ENCODE assay signal across 18 cellular contexts in the genomic region with DNA sequence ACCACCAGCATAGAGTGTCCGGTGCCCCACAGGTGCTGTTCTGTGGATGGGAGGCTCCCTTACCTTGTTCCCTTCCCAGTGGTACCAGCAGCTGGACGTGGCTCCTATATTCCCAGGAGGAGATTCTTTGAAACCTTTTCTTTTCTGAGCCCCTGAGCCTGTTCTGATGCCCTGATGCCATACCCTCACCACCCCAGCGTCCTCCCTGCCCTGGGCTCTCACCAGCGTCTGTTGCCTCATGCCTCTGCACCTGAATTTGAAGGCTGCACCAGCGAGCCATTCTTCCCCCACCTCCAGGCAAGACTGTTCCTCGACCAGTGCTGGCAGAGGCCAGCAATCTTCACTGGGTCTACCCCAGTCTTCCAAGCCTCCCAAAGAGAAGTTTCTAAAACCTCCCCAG. TPM values are rescaled to one million over a fixed set of nuclear protein-coding genes. Genes with fewer than 3 reads are reported as not detected.
DNase-seq lines count a peak whose midpoint lies in the region; ATAC-seq and TF ChIP-seq lines count a peak whose summit lies in the region.
"Had no signal": no experiment of that assay in that cellular context is flagged by ENCODE, and none has a peak within 500 bp of the region (broad histone marks: within the 10 kb centered on the region; RNA-seq: fewer than 3 reads in every experiment).

No MANE protein-coding gene starts in this region.

- H2AFZ ChIP-seq in GM23338 (peak overlapping the region; percentile 47; the same call in 1 of the 2 replicates), neuronal stem cell (ENCODE audit: low read length) (no peak overlapping the region)

- no peaks in the 10 kb centered on the region for H3K9me3 ChIP-seq in mesodermal cell (ENCODE audit: control insufficient read depth, low read length)
- H3K9me3 ChIP-seq in neuronal stem cell (replicated peaks in 1 of 2; ENCODE audit: control insufficient read depth in 2 of 2, insufficient read depth in 1 of 2, low read depth in 1 of 2, low read length in 2 of 2): no peaks in the 10 kb centered on the region
- H3K9me3 ChIP-seq in tibial artery: no peaks in the 10 kb centered on the region
- no peaks in the 10 kb centered on the region for H3K9me3 ChIP-seq in CD4-positive, alpha-beta memory T cell (ENCODE audit: control insufficient read depth in 1 of 2, low read length in 2 of 2)
- H3K9me3 ChIP-seq: BE2C had no signal

- H3K27me3 Mint-ChIP-seq in GM23338 (ENCODE audit: insufficient read depth, low read depth, poor library complexity): peaks cover 22% of the 10 kb centered on the region
- H3K27me3 Mint-ChIP-seq in CD4-positive, alpha-beta memory T cell: peaks cover 20 to 21% of the 10 kb centered on the region in 2 donors

- DNase-seq in GM23338 (ENCODE audit: low spot score) (no peak), neuronal stem cell (ENCODE audit: low spot score) (no peak), tibial artery (no peak), DMS53 treated with DMSO at 0.1 percent for 48 hours (lab: John Stamatoyannopoulos, UW; ENCODE audit: unreplicated experiment) (no peak), ecto neural progenitor cell (ENCODE audit: low spot score) (no peak)
- no peak for DNase-seq in CD4-positive, alpha-beta memory T cell
- DNase-seq: BE2C; CD4-positive, alpha-beta T cell; DMS153; DMS79 treated with DMSO at 0.1 percent for 48 hours; GF-D8; GOT3; H9; IMR-90 had no signal

- 91 to 96% methylated on average over 5 to 6 of the region's 6 CpGs for WGBS in mesodermal cell (ENCODE audit: insufficient coverage in 2 of 2), 2 experiments
- WGBS in neuronal stem cell (ENCODE audit: extremely low coverage in 2 of 2, insufficient read length in 2 of 2, insufficient replicate concordance in 1 of 2), 2 donors: no CpG with 5 or more reads among the region's 6 CpGs

- H3K27ac ChIP-seq in GM23338 (ENCODE audit: low read depth) (no peak overlapping the region), mesodermal cell (ENCODE audit: low read depth, low read length, severe bottlenecking) (no peak overlapping the region), neuronal stem cell (replicated peaks; ENCODE audit: low read length) (no peak overlapping the region), tibial artery (peak overlapping the region; percentile 61 to 76)
- no peak overlapping the region for H3K27ac ChIP-seq in CD4-positive, alpha-beta memory T cell (ENCODE audit: low read depth, low read length)
- H3K27ac ChIP-seq: C4-2B had no signal

- H3K36me3 Mint-ChIP-seq in GM23338 (ENCODE audit: low read depth): no peaks in the 10 kb centered on the region
- H3K36me3 Mint-ChIP-seq in CD4-positive, alpha-beta memory T cell: no peaks in the 10 kb centered on the region

- no peak overlapping the region for H3K14ac ChIP-seq in neuronal stem cell (ENCODE audit: low read length)

- no peak for ATAC-seq in GM23338

- TF ChIP-seq CTCF in GM23338 (conservative IDR thresholded peaks at IDR 0.05; ENCODE audit: low read depth in 2 of 2): no peak
- TF ChIP-seq CTCF in tibial artery (IDR thresholded peaks at IDR 0.05): no peak

- no peaks in the 10 kb centered on the region for H4K20me1 ChIP-seq in GM23338 (replicated peaks; ENCODE audit: insufficient read depth)

- H2BK12ac ChIP-seq in neuronal stem cell (ENCODE audit: low read length): no peak overlapping the region

- no peak overlapping the region for H3K9ac ChIP-seq in neuronal stem cell (ENCODE audit: low read depth, low read length, poor library complexity)

- POLR2A ChIA-PET in CD4-positive, alpha-beta memory T cell (lab: Charles Lee; ENCODE audit: partially characterized antibody): no interaction called here

- no peak overlapping the region for H3K4ac ChIP-seq in neuronal stem cell (ENCODE audit: low read length)

- H2AK5ac ChIP-seq in neuronal stem cell (ENCODE audit: low read depth, low read length): peak overlapping the region; percentile 36

- no peaks in the 10 kb centered on the region for H3K9me3 Mint-ChIP-seq in GM23338
- no peaks in the 10 kb centered on the region for H3K9me3 Mint-ChIP-seq in CD4-positive, alpha-beta memory T cell
- H3K9me3 Mint-ChIP-seq: CD4-positive, alpha-beta T cell; H9 had no signal

- CTCF ChIA-PET in CD4-positive, alpha-beta memory T cell (lab: Charles Lee; ENCODE audit: partially characterized antibody): interaction anchor here (0.8 to 16.4 kb wide), 5 partner anchors 8 to 181 kb away, joined by 3 to 625 read pairs (median 12); no protein-coding TSS in a partner anchor

- H3K27me3 ChIP-seq in GM23338 (ENCODE audit: insufficient read depth): peaks cover 30% of the 10 kb centered on the region
- H3K27me3 ChIP-seq in neuronal stem cell (ENCODE audit: control insufficient read depth in 3 of 3, insufficient read depth in 3 of 3, low read depth in 1 of 3, low read length in 3 of 3): peaks cover 0 to 63% (median 34%) of the 10 kb centered on the region in 3 experiments
- H3K27me3 ChIP-seq in tibial artery: no peaks in the 10 kb centered on the region
- H3K27me3 ChIP-seq in CD4-positive, alpha-beta memory T cell (ENCODE audit: insufficient read depth, low read length): no peaks in the 10 kb centered on the region
- H3K27me3 ChIP-seq: BE2C had no signal

- no peak overlapping the region for H4K91ac ChIP-seq in neuronal stem cell (ENCODE audit: low read depth, low read length, poor library complexity)

- no peak overlapping the region for H3K27ac Mint-ChIP-seq in GM23338
- H3K27ac Mint-ChIP-seq in CD4-positive, alpha-beta memory T cell: no peak overlapping the region
- H3K27ac Mint-ChIP-seq: CD4-positive, alpha-beta T cell had no signal

- H2BK120ac ChIP-seq in neuronal stem cell (ENCODE audit: low read depth, low read length): no peak overlapping the region

- H3K4me2 ChIP-seq in GM23338: no peak overlapping the region
- no peak overlapping the region for H3K4me2 ChIP-seq in neuronal stem cell (ENCODE audit: insufficient read depth, low read length, poor library complexity, severe bottlenecking)

- intact Hi-C loops in tibial artery (cut with DNase I; ENCODE audit: low total_unique reads): loop anchor here (2.0 kb wide), 1 partner anchor 63 kb away; no protein-coding TSS in a partner anchor
- intact Hi-C loops in CD4-positive, alpha-beta memory T cell (cut with micrococcal nuclease): no loop called here

- no peak overlapping the region for H3K23ac ChIP-seq in neuronal stem cell (ENCODE audit: low read depth, low read length, poor library complexity)

- H3K79me1 ChIP-seq in neuronal stem cell (ENCODE audit: low read depth, low read length): no peaks in the 10 kb centered on the region

- H3K36me3 ChIP-seq in GM23338 (ENCODE audit: insufficient read depth): no peaks in the 10 kb centered on the region
- H3K36me3 ChIP-seq in mesodermal cell (ENCODE audit: control insufficient read depth, insufficient read depth, low read length): no peaks in the 10 kb centered on the region
- no peaks in the 10 kb centered on the region for H3K36me3 ChIP-seq in neuronal stem cell (replicated peaks in 1 of 2; ENCODE audit: control insufficient read depth in 2 of 2, insufficient read depth in 2 of 2, low read length in 2 of 2)
- no peaks in the 10 kb centered on the region for H3K36me3 ChIP-seq in tibial artery
- H3K36me3 ChIP-seq in CD4-positive, alpha-beta memory T cell (ENCODE audit: insufficient read depth, low read length): no peaks in the 10 kb centered on the region
- H3K36me3 ChIP-seq: BE2C had no signal

- no peak overlapping the region for H3K4me3 ChIP-seq in GM23338
- peak overlapping the region; percentile 9 for H3K4me3 ChIP-seq in mesodermal cell (ENCODE audit: extremely low read depth, insufficient read depth, low read length, poor library complexity, severe bottlenecking)
- no peak overlapping the region for H3K4me3 ChIP-seq in neuronal stem cell (ENCODE audit: low read length in 2 of 2)
- H3K4me3 ChIP-seq in tibial artery: peak overlapping the region; percentile 17 to 18
- H3K4me3 ChIP-seq in CD4-positive, alpha-beta memory T cell (ENCODE audit: low read length in 2 of 2): no peak overlapping the region
- H3K4me3 ChIP-seq: K562 had no signal

- H2BK5ac ChIP-seq in neuronal stem cell (ENCODE audit: low read length): no peak overlapping the region

- H3K4me3 Mint-ChIP-seq in GM23338: no peak overlapping the region
- H3K4me3 Mint-ChIP-seq in CD4-positive, alpha-beta memory T cell: peak overlapping the region in 1 of 8 donors; percentile 23
- H3K4me3 Mint-ChIP-seq: CD4-positive, alpha-beta T cell; H9 had no signal

- peaks cover 46% of the 10 kb centered on the region for H3K4me1 Mint-ChIP-seq in GM23338
- H3K4me1 Mint-ChIP-seq in CD4-positive, alpha-beta memory T cell: peaks cover 0 to 6% (median 4%) of the 10 kb centered on the region in 4 donors

- no peaks in the 10 kb centered on the region for H3K9me2 ChIP-seq in GM23338 (ENCODE audit: insufficient read depth)

- no peaks in the 10 kb centered on the region for H3K79me2 ChIP-seq in GM23338 (replicated peaks; ENCODE audit: insufficient read depth)

- peak overlapping the region; percentile 18 for H2BK15ac ChIP-seq in neuronal stem cell (ENCODE audit: low read length)

- H3F3A ChIP-seq in GM23338 (replicated peaks; ENCODE audit: low read depth): peaks cover 7% of the 10 kb centered on the region; the same call in 1 of the 2 replicates

- no peak overlapping the region for H3K18ac ChIP-seq in neuronal stem cell (ENCODE audit: low read length)

- H3K4me1 ChIP-seq in GM23338 (ENCODE audit: insufficient read depth) (peaks cover 25% of the 10 kb centered on the region), mesodermal cell (ENCODE audit: control insufficient read depth, insufficient read depth, low read length, poor library complexity, severe bottlenecking) (peaks cover 36% of the 10 kb centered on the region), neuronal stem cell (ENCODE audit: control insufficient read depth in 2 of 2, insufficient read depth in 1 of 2, low read depth in 1 of 2, low read length in 2 of 2) (peaks cover 4 to 6% of the 10 kb centered on the region in 2 donors), tibial artery (peaks cover 8 to 70% (median 38%) of the 10 kb centered on the region in 4 donors)
- no peaks in the 10 kb centered on the region for H3K4me1 ChIP-seq in CD4-positive, alpha-beta memory T cell (ENCODE audit: insufficient read depth, low read length)
- H3K4me1 ChIP-seq: BE2C had no signal

- no peak overlapping the region for H4K8ac ChIP-seq in neuronal stem cell (ENCODE audit: low read depth, low read length)

RNA-seq across cellular contexts. Expression of a gene that starts 0.5 kb away (rescaled TPM):
- 0.31 TPM in 1 of 2 replicates, not detected in the other for total RNA-seq in GM23338 (2014; rRNA removed; shearing (Covaris generic))
- not detected in 2 replicates for polyA plus RNA-seq in GM23338 (2016; fragmentation: Nextera tagmentation; extraction: Ambion mirVana)
- polyA plus RNA-seq in mesodermal cell (2013, experiment 1 of 2): 20.2 TPM
- 19.7 TPM for polyA plus RNA-seq in mesodermal cell (2013, experiment 2 of 2)
- 0.03 TPM for polyA plus RNA-seq in neuronal stem cell (2013, experiment 1 of 2)
- polyA plus RNA-seq in neuronal stem cell (2013, experiment 2 of 2): not detected
- not detected for total RNA-seq in CD4-positive, alpha-beta memory T cell
- not detected for polyA plus RNA-seq in CD4-positive, alpha-beta memory T cell
- total RNA-seq: CD4-positive, alpha-beta T cell; H9; IMR-90; K562 had no signal
- polyA plus RNA-seq: IMR-90, K562 had no signal

RNA-seq across cellular contexts. Expression of a gene that starts 20.7 kb away (rescaled TPM):
- 17.5 and 22.1 TPM in 2 replicates for total RNA-seq in GM23338 (2014; rRNA removed; shearing (Covaris generic))
- 14.7 and 15.4 TPM in 2 replicates for polyA plus RNA-seq in GM23338 (2016; fragmentation: Nextera tagmentation; extraction: Ambion mirVana)
- polyA plus RNA-seq in mesodermal cell (2013, experiment 1 of 2): 35.8 TPM
- 32.2 TPM for polyA plus RNA-seq in mesodermal cell (2013, experiment 2 of 2)
- polyA plus RNA-seq in neuronal stem cell (2013, experiment 1 of 2): 35.1 TPM
- 36.5 TPM for polyA plus RNA-seq in neuronal stem cell (2013, experiment 2 of 2)
- 10 to 100 TPM; 10.3 to 13.1 TPM for total RNA-seq in CD4-positive, alpha-beta memory T cell
- polyA plus RNA-seq in CD4-positive, alpha-beta memory T cell: 1 to 10 TPM; 5.8 to 7.9 TPM

RNA-seq across cellular contexts. Expression of a gene that starts 22.1 kb away (rescaled TPM):
- 0.07 and 0.12 TPM in 2 replicates for total RNA-seq in GM23338 (2014; rRNA removed; shearing (Covaris generic))
- 0.10 TPM in 1 of 2 replicates, not detected in the other for polyA plus RNA-seq in GM23338 (2016; fragmentation: Nextera tagmentation; extraction: Ambion mirVana)
- not detected for polyA plus RNA-seq in mesodermal cell (2013, experiment 1 of 2)
- polyA plus RNA-seq in mesodermal cell (2013, experiment 2 of 2): not detected
- 0.01 TPM for polyA plus RNA-seq in neuronal stem cell (2013, experiment 1 of 2)
- 0.01 TPM for polyA plus RNA-seq in neuronal stem cell (2013, experiment 2 of 2)
- not detected for total RNA-seq in CD4-positive, alpha-beta memory T cell
- polyA plus RNA-seq in CD4-positive, alpha-beta memory T cell: not detected
- total RNA-seq: A172; CD4-positive, alpha-beta T cell; H9; K562 had no signal
- polyA plus RNA-seq: IMR-90, K562 had no signal

Comparison
In these comparisons a context has a peak if more than half of its experiments do, and no peak if none do; other contexts are left out.
1. H3K27ac ChIP-seq: peak in tibial artery (2 of 2); none in GM23338 (single experiment), mesodermal cell (single experiment), neuronal stem cell (single experiment) and CD4-positive, alpha-beta memory T cell (single experiment).
2. H3K4me3 ChIP-seq: peak in mesodermal cell (single experiment) and tibial artery (2 of 2); none in GM23338 (single experiment), neuronal stem cell (0 of 2) and CD4-positive, alpha-beta memory T cell (0 of 2).